In the genomic region with DNA sequence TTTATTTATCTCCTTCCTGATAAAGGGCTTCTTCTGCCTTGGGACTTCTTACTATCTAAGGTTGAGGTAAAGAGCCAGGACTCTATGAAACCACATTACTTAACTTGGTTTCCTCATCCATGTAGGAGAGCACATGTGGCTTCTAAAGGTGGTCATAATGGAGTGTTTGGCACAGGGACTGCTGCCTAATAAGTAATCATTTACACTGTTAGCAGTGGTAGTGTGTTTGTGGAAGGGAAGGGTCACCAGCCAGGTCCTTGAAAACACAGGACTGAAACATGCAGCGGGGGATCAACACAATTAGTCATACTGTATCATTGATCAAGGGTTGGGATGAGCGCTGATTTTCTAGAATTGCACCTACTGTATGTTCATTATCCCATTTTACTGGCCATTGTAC, we compare ENCODE assay signal across 1 cellular context.
TF ChIP-seq lines count a peak whose summit lies in the region.

No MANE protein-coding gene starts in this region.

TF ChIP-seq in GM23338, 12 proteins besides CTCF, POLR2A, EP300 and RAD21 (continued from another document):
- TF ChIP-seq, protein P1, sequence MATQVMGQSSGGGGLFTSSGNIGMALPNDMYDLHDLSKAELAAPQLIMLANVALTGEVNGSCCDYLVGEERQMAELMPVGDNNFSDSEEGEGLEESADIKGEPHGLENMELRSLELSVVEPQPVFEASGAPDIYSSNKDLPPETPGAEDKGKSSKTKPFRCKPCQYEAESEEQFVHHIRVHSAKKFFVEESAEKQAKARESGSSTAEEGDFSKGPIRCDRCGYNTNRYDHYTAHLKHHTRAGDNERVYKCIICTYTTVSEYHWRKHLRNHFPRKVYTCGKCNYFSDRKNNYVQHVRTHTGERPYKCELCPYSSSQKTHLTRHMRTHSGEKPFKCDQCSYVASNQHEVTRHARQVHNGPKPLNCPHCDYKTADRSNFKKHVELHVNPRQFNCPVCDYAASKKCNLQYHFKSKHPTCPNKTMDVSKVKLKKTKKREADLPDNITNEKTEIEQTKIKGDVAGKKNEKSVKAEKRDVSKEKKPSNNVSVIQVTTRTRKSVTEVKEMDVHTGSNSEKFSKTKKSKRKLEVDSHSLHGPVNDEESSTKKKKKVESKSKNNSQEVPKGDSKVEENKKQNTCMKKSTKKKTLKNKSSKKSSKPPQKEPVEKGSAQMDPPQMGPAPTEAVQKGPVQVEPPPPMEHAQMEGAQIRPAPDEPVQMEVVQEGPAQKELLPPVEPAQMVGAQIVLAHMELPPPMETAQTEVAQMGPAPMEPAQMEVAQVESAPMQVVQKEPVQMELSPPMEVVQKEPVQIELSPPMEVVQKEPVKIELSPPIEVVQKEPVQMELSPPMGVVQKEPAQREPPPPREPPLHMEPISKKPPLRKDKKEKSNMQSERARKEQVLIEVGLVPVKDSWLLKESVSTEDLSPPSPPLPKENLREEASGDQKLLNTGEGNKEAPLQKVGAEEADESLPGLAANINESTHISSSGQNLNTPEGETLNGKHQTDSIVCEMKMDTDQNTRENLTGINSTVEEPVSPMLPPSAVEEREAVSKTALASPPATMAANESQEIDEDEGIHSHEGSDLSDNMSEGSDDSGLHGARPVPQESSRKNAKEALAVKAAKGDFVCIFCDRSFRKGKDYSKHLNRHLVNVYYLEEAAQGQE (IDR thresholded peaks at IDR 0.05; ENCODE audit: unreplicated experiment), result no peak
- TF ChIP-seq ZNF114 (CRISPR knock-in tag; IDR thresholded peaks at IDR 0.05) (no peak), JUNB (IDR thresholded peaks at IDR 0.05; ENCODE audit: unreplicated experiment) (no peak)
TF ChIP-seq in GM23338: peak in this region for 0.
